Comparison of ENCODE assay signal across 8 cellular contexts in genomic region chr17:40646791-40647548, GRCh38. TPM values are rescaled to one million over a fixed set of nuclear protein-coding genes. Genes with fewer than 3 reads are reported as not detected.
DNase-seq lines count a peak whose midpoint lies in the region; ATAC-seq and TF ChIP-seq lines count a peak whose summit lies in the region.

No MANE protein-coding gene starts in this region.

- no peaks in the 10 kb centered on the region for H3K27me3 Mint-ChIP-seq in activated B cell treated with CpG ODN at 0.5 μM for 24 hours

- H3K9me3 Mint-ChIP-seq in activated B cell treated with CpG ODN at 0.5 μM for 24 hours, result no peaks in the 10 kb centered on the region

- DNase-seq in AG08395 (ENCODE audit: low spot score), result peak; percentile 49
- DNase-seq in GM12864 (ENCODE audit: low read depth), result peak; percentile 26
- no peak for DNase-seq in activated B cell treated with CpG ODN at 0.5 μM for 24 hours
- no peak for DNase-seq in foreskin fibroblast
- no peak for DNase-seq in NCI-H2196 (lab: John Stamatoyannopoulos, UW; ENCODE audit: unreplicated experiment)
- no peak for DNase-seq in A172 (ENCODE audit: low spot score)

- H3K27ac ChIP-seq in HUES48 (ENCODE audit: low read depth, low read length) (peak overlapping the region; percentile 93), parathyroid adenoma (peak overlapping the region; percentile 96)

- H3K9ac ChIP-seq in HUES48 (ENCODE audit: low read depth, low read length), result peak overlapping the region; percentile 98
- H3K9ac ChIP-seq in parathyroid adenoma, result peak overlapping the region; percentile 84

- CTCF ChIA-PET in activated B cell treated with CpG ODN at 0.5 μM for 24 hours (lab: Charles Lee), result interaction anchor here (0.7 to 2.2 kb wide), 6 partner anchors 27 to 1492 kb away, joined by 3 to 7 read pairs (median 3); no protein-coding TSS in a partner anchor

- H3K27ac Mint-ChIP-seq in activated B cell treated with CpG ODN at 0.5 μM for 24 hours, result peak overlapping the region; percentile 99

- intact Hi-C loops in activated B cell treated with CpG ODN at 0.5 μM for 24 hours (cut with micrococcal nuclease), result loop anchor here (2.0 to 5.0 kb wide), 2 partner anchors 22 to 155 kb away; no protein-coding TSS in a partner anchor

- H3K4me1 Mint-ChIP-seq in activated B cell treated with CpG ODN at 0.5 μM for 24 hours, result peaks cover 48% of the 10 kb centered on the region

- peak overlapping the region; percentile 98 for H3K4me3 Mint-ChIP-seq in activated B cell treated with CpG ODN at 0.5 μM for 24 hours

- POLR2A ChIA-PET in activated B cell treated with CpG ODN at 0.5 μM for 24 hours (lab: Charles Lee), result interaction anchor here (0.5 to 5.8 kb wide), 32 partner anchors 14 to 1042 kb away, joined by 3 to 85 read pairs (median 4); partner anchors contain the start of genes CCR7, EIF1 and KRTAP16-1

- H3K4me3 ChIP-seq in GM12864 (ENCODE audit: low read depth, low read length) (peak overlapping the region; percentile 84), HUES48 (ENCODE audit: low read depth, low read length) (peak overlapping the region; percentile 99), foreskin fibroblast (ENCODE audit: low read depth in 1 of 2, low read length in 2 of 2) (peak overlapping the region; percentile 87 to 90), parathyroid adenoma (ENCODE audit: low read depth, low read length) (peak overlapping the region; percentile 93)

- H3K4me1 ChIP-seq in HUES48 (ENCODE audit: control insufficient read depth, insufficient read depth, low read length), result peaks cover 12% of the 10 kb centered on the region
- peaks cover 12% of the 10 kb centered on the region for H3K4me1 ChIP-seq in parathyroid adenoma

- peak; percentile 29 for ATAC-seq in activated B cell treated with CpG ODN at 0.5 μM for 24 hours (ENCODE audit: low read depth)

- peaks cover 41% of the 10 kb centered on the region for H3K36me3 ChIP-seq in HUES48 (ENCODE audit: control insufficient read depth, insufficient read depth, low read length)
- H3K36me3 ChIP-seq in parathyroid adenoma (ENCODE audit: control insufficient read depth, insufficient read depth, low read length), result no peaks in the 10 kb centered on the region

- TF ChIP-seq CTCF in GM12864 (IDR thresholded peaks at IDR 0.05; ENCODE audit: low read depth, low read length, missing control alignments) (no peak), activated B cell treated with CpG ODN at 0.5 μM for 24 hours (IDR thresholded peaks at IDR 0.05) (no peak), foreskin fibroblast (IDR thresholded peaks at IDR 0.05; ENCODE audit: low read depth, low read length) (no peak), parathyroid adenoma (IDR thresholded peaks at IDR 0.05) (no peak)

- H3K27me3 ChIP-seq in HUES48 (ENCODE audit: control insufficient read depth, insufficient read depth, low read length), result no peaks in the 10 kb centered on the region
- no peaks in the 10 kb centered on the region for H3K27me3 ChIP-seq in parathyroid adenoma (ENCODE audit: control insufficient read depth, insufficient read depth, low read length)

- H2AFZ ChIP-seq in parathyroid adenoma, result peak overlapping the region; percentile 100

- H3K36me3 Mint-ChIP-seq in activated B cell treated with CpG ODN at 0.5 μM for 24 hours (ENCODE audit: low read depth), result peaks cover 48% of the 10 kb centered on the region

- H3K9me3 ChIP-seq in HUES48 (ENCODE audit: control insufficient read depth, insufficient read depth, low read length) (no peaks in the 10 kb centered on the region), parathyroid adenoma (ENCODE audit: control insufficient read depth, low read length) (no peaks in the 10 kb centered on the region)

- H3K79me2 ChIP-seq in parathyroid adenoma, result peaks cover 33% of the 10 kb centered on the region

- H3K4me2 ChIP-seq in parathyroid adenoma (ENCODE audit: low read length), result peak overlapping the region; percentile 97

RNA-seq across cellular contexts. Expression of gene SMARCE1, which starts 0.6 kb away (rescaled TPM):
- 140 TPM in 2 replicates for total RNA-seq in activated B cell treated with CpG ODN at 0.5 μM for 24 hours
- total RNA-seq in A172 (2014; rRNA removed; shearing (Covaris generic)), result 161 and 168 TPM in 2 replicates

RNA-seq across cellular contexts. Expression of gene KRT222, which starts 18.0 kb away (rescaled TPM):
- total RNA-seq in activated B cell treated with CpG ODN at 0.5 μM for 24 hours, result not detected in 2 replicates
- total RNA-seq in A172 (2014; rRNA removed; shearing (Covaris generic)), result not detected in 2 replicates

RNA-seq across cellular contexts. Expression of gene KRT24, which starts 56.6 kb away (rescaled TPM):
- total RNA-seq in activated B cell treated with CpG ODN at 0.5 μM for 24 hours, result not detected in 2 replicates
- total RNA-seq in A172 (2014; rRNA removed; shearing (Covaris generic)), result not detected in 2 replicates

Comparison
In these comparisons a context has a peak if more than half of its experiments do, and no peak if none do; other contexts are left out.
1. DNase-seq: peak in AG08395 (single experiment) and GM12864 (single experiment); none in activated B cell treated with CpG ODN at 0.5 μM for 24 hours (single experiment), foreskin fibroblast (0 of 2), NCI-H2196 (single experiment) and A172 (single experiment).
2. Peak in every context shown above with its lines, with median percentiles within 50 percentile points of each other: H3K4me3 ChIP-seq.